Comparison of ENCODE assay signal across 18 cellular contexts in the genomic region with DNA sequence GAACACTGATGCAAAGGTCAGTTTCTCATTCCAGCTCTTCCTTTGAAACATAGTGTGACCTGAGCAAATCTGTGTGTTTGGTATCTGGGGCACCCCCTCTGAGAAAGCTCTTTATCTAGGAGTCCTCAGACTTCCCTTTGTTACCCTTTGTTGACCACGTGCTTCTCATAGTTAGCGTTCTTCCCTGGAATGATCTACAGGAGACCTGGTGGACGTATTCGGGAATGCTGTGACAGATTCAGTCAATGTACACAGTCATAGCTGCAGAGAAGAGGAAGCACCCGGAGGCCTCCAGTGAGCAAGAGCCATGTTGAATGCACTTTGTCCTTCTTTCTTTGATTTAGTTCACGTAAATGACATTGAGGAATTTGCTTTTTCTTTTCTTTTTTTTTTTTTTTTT. TPM values are rescaled to one million over a fixed set of nuclear protein-coding genes. Genes with fewer than 3 reads are reported as not detected.
DNase-seq lines count a peak whose midpoint lies in the region; ATAC-seq, FAIRE-seq and TF ChIP-seq lines count a peak whose summit lies in the region.
"Had no signal": no experiment of that assay in that cellular context is flagged by ENCODE, and none has a peak within 500 bp of the region (broad histone marks: within the 10 kb centered on the region; RNA-seq: fewer than 3 reads in every experiment).

No MANE protein-coding gene starts in this region.

- POLR2A ChIA-PET in Caco-2 (lab: Charles Lee): interaction anchor here (0.8 to 2.6 kb wide), 13 partner anchors 10 to 734 kb away, joined by 3 to 70 read pairs (median 5); a partner anchor contains a TSS
- POLR2A ChIA-PET in endothelial cell of umbilical vein (lab: Charles Lee): no interaction called here

- no peak overlapping the region for H3K4me3 ChIP-seq in Caco-2 (ENCODE audit: low read depth, low read length)
- no peak overlapping the region for H3K4me3 ChIP-seq in endothelial cell of umbilical vein (replicated peaks in 1 of 3; ENCODE audit: insufficient read depth in 1 of 3, low read depth in 1 of 3, low read length in 3 of 3)
- no peak overlapping the region for H3K4me3 ChIP-seq in neuron (ENCODE audit: low read length)
- no peak overlapping the region for H3K4me3 ChIP-seq in gastrocnemius medialis

- no peak overlapping the region for H3K4me2 ChIP-seq in endothelial cell of umbilical vein (ENCODE audit: insufficient read depth, low read length)

- H3K27me3 Mint-ChIP-seq in Caco-2 (ENCODE audit: insufficient read depth, unreplicated experiment): no peaks in the 10 kb centered on the region

- H3K9me3 ChIP-seq in Caco-2: no peaks in the 10 kb centered on the region; the same call in 1 of the 2 replicates
- H3K9me3 ChIP-seq in endothelial cell of umbilical vein (replicated peaks; ENCODE audit: control insufficient read depth, insufficient read depth, low read length): no peaks in the 10 kb centered on the region
- no peaks in the 10 kb centered on the region for H3K9me3 ChIP-seq in neuron (ENCODE audit: low read length)
- H3K9me3 ChIP-seq in gastrocnemius medialis: no peaks in the 10 kb centered on the region

- no peaks in the 10 kb centered on the region for H3K9me3 Mint-ChIP-seq in Caco-2 (ENCODE audit: unreplicated experiment)

- peak overlapping the region; percentile 65 for H3K4me3 Mint-ChIP-seq in Caco-2 (ENCODE audit: unreplicated experiment)

- H4K20me1 ChIP-seq in endothelial cell of umbilical vein (replicated peaks; ENCODE audit: control insufficient read depth, extremely low read depth, insufficient read depth, low read length): no peaks in the 10 kb centered on the region

- peaks cover 8% of the 10 kb centered on the region for H3K36me3 Mint-ChIP-seq in Caco-2 (ENCODE audit: insufficient read depth, unreplicated experiment)

- no peaks in the 10 kb centered on the region for H3K9me1 ChIP-seq in endothelial cell of umbilical vein (replicated peaks; ENCODE audit: control insufficient read depth, extremely low read depth, insufficient read depth, low read length)

- H3K27ac ChIP-seq in endothelial cell of umbilical vein (ENCODE audit: insufficient read depth, low read depth, low read length) (no peak overlapping the region), gastrocnemius medialis (no peak overlapping the region)
- H3K27ac ChIP-seq: C4-2B had no signal

- in situ Hi-C loops in gastrocnemius medialis (cut with MboI; ENCODE audit: low sequenced_read_pairs in 4 of 4): no loop called here

- H3K36me3 ChIP-seq in Caco-2 (ENCODE audit: control insufficient read depth, insufficient read depth, low read length) (no peaks in the 10 kb centered on the region), endothelial cell of umbilical vein (ENCODE audit: control insufficient read depth in 2 of 2, extremely low read depth in 1 of 2, insufficient read depth in 2 of 2, low read length in 2 of 2) (no peaks in the 10 kb centered on the region), neuron (ENCODE audit: insufficient read depth, low read length) (no peaks in the 10 kb centered on the region), gastrocnemius medialis (no peaks in the 10 kb centered on the region)

- no peak for FAIRE-seq in endothelial cell of umbilical vein (lab: Jason Lieb, UNC)
- FAIRE-seq in H54 (lab: Jason Lieb, UNC): no peak
- FAIRE-seq: GM12892 had no signal

- peaks cover 40% of the 10 kb centered on the region for H3K4me1 Mint-ChIP-seq in Caco-2 (ENCODE audit: low read depth, unreplicated experiment)

- no peaks in the 10 kb centered on the region for H3K79me2 ChIP-seq in endothelial cell of umbilical vein (ENCODE audit: control insufficient read depth, insufficient read depth, low read length)

- H3K27me3 ChIP-seq in Caco-2 (replicated peaks; ENCODE audit: control insufficient read depth, insufficient read depth, low read length) (no peaks in the 10 kb centered on the region), endothelial cell of umbilical vein (ENCODE audit: control insufficient read depth in 2 of 2, insufficient read depth in 2 of 2, low read length in 2 of 2) (no peaks in the 10 kb centered on the region), neuron (ENCODE audit: insufficient read depth, low read length) (no peaks in the 10 kb centered on the region), gastrocnemius medialis (no peaks in the 10 kb centered on the region)

- H3K4me1 ChIP-seq in Caco-2 (peaks cover 59% of the 10 kb centered on the region), endothelial cell of umbilical vein (ENCODE audit: control insufficient read depth, extremely low read depth, insufficient read depth, low read length) (no peaks in the 10 kb centered on the region), neuron (ENCODE audit: insufficient read depth, low read length) (peaks cover 5% of the 10 kb centered on the region), gastrocnemius medialis (no peaks in the 10 kb centered on the region)

- DNase-seq in Caco-2 (peak; percentile 94 to 96), NCI-H2227 (lab: John Stamatoyannopoulos, UW; ENCODE audit: unreplicated experiment) (peak; percentile 54), endothelial cell of umbilical vein (ENCODE audit: low read depth, low spot score) (no peak), gastrocnemius medialis (no peak), putamen (ENCODE audit: low spot score) (no peak), SIG-M5 (lab: John Stamatoyannopoulos, UW) (no peak), H54 (ENCODE audit: insufficient read length, low spot score) (no peak)
- DNase-seq: DMS153, H7, Karpas-422, NCI-H1105, NCI-H1694 treated with DMSO at 0.1 percent for 48 hours, NCI-H446 treated with DMSO at 0.1 percent for 48 hours, OCI-M1, SHP77 treated with DMSO at 0.1 percent for 48 hours had no signal

- intact Hi-C loops in Caco-2 (cut with micrococcal nuclease; ENCODE audit: unreplicated experiment): loop anchor here (1.0 kb wide), 4 partner anchors 10 to 47 kb away; no protein-coding TSS in a partner anchor
- intact Hi-C loops in endothelial cell of umbilical vein (cut with micrococcal nuclease): no loop called here
- intact Hi-C loops in gastrocnemius medialis (cut with DNase I; ENCODE audit: low total_unique reads): no loop called here

- TF ChIP-seq CTCF in Caco-2 (IDR thresholded peaks at IDR 0.05; ENCODE audit: insufficient read depth in 1 of 2, low read depth in 1 of 2, low read length in 1 of 2, severe bottlenecking in 1 of 2, unreplicated experiment in 1 of 2) (peak; percentile 26 to 33), endothelial cell of umbilical vein (IDR thresholded peaks at IDR 0.05; ENCODE audit: extremely low read depth in 1 of 2, insufficient read depth in 1 of 2, low read depth in 1 of 2, low read length in 2 of 2) (no peak), gastrocnemius medialis (IDR thresholded peaks at IDR 0.05 in 4 of 5, conservative IDR thresholded peaks at IDR 0.05 in 1 of 5) (no peak)

- CTCF ChIA-PET in Caco-2 (lab: Charles Lee) (interaction anchor here (0.5 to 1.9 kb wide), 15 partner anchors 9 to 431 kb away, joined by 3 to 11 read pairs (median 5); no protein-coding TSS in a partner anchor), endothelial cell of umbilical vein (lab: Charles Lee) (interaction anchor here (0.5 to 1.3 kb wide), 5 partner anchors 15 to 112 kb away, joined by 3 to 5 read pairs (median 3); no protein-coding TSS in a partner anchor)

- peak overlapping the region; percentile 98 for H3K27ac Mint-ChIP-seq in Caco-2 (ENCODE audit: unreplicated experiment)

- ATAC-seq in gastrocnemius medialis: no peak

- no TSS peak for BruUV-seq in Caco-2 (replicated peaks; lab: Mats Ljungman, UMichigan)
- BruUV-seq in endothelial cell of umbilical vein (replicated peaks; lab: Mats Ljungman, UMichigan): no TSS peak

- dilution Hi-C loops in endothelial cell of umbilical vein (cut with MboI; ENCODE audit: extremely low pct_ligation_motif_present, low sequenced_read_pairs): no loop called here

- no peak for TF ChIP-seq POLR2A in endothelial cell of umbilical vein (IDR thresholded peaks at IDR 0.05; ENCODE audit: low read depth, low read length)
- TF ChIP-seq POLR2A in gastrocnemius medialis (IDR thresholded peaks at IDR 0.05): no peak
- no peak for TF ChIP-seq POLR2A in H54 (IDR thresholded peaks at IDR 0.05; ENCODE audit: low read depth, low read length)

- H3K9ac ChIP-seq in endothelial cell of umbilical vein (replicated peaks; ENCODE audit: extremely low read depth, insufficient read depth, low read length): no peak overlapping the region

- H2AFZ ChIP-seq in endothelial cell of umbilical vein (ENCODE audit: low read depth, low read length): no peak overlapping the region
- peak overlapping the region; percentile 21 for H2AFZ ChIP-seq in neuron (ENCODE audit: low read depth, low read length)

TF ChIP-seq in endothelial cell of umbilical vein, 7 proteins besides CTCF, POLR2A, EP300 and RAD21:
- TF ChIP-seq, protein P1, sequence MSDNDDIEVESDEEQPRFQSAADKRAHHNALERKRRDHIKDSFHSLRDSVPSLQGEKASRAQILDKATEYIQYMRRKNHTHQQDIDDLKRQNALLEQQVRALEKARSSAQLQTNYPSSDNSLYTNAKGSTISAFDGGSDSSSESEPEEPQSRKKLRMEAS (IDR thresholded peaks at IDR 0.05; ENCODE audit: insufficient read depth, insufficient read length): peak; percentile 22
- TF ChIP-seq FOS (IDR thresholded peaks at IDR 0.05; ENCODE audit: borderline replicate concordance, insufficient read depth, low read length) (no peak), MYC (IDR thresholded peaks at IDR 0.05; ENCODE audit: low read depth, low read length) (no peak), EZH2 (IDR thresholded peaks at IDR 0.05; ENCODE audit: borderline replicate concordance, low read depth, low read length, severe bottlenecking) (no peak)

RNA-seq across cellular contexts. Expression of a gene that starts 10.7 kb away (rescaled TPM):
- total RNA-seq in Caco-2 (2022) (45.2 and 56.5 TPM in 2 replicates), endothelial cell of umbilical vein (27.0 and 27.2 TPM in 2 replicates), gastrocnemius medialis (100 to 1,000 TPM; 347 to 634 (median 407) TPM)
- 17.4 and 24.0 TPM in 2 replicates for polyA plus RNA-seq in endothelial cell of umbilical vein
- 22.5 and 24.0 TPM in 2 replicates for polyA plus RNA-seq in endothelial cell of umbilical vein (2011; cell fraction: cytosol; rRNA removed)
- 15.7 TPM in 2 replicates for polyA plus RNA-seq in endothelial cell of umbilical vein (2011; cell fraction: nucleus; rRNA removed)
- polyA plus RNA-seq in endothelial cell of umbilical vein (2012): 29.4 and 29.5 TPM in 2 replicates
- polyA minus RNA-seq in endothelial cell of umbilical vein: 27.8 and 28.7 TPM in 2 replicates
- 24.2 TPM for polyA minus RNA-seq in endothelial cell of umbilical vein (2011; cell fraction: cytosol; rRNA and poly(A)+ RNA removed)
- polyA minus RNA-seq in endothelial cell of umbilical vein (2011; cell fraction: nucleus; rRNA and poly(A)+ RNA removed): 17.3 and 22.8 TPM in 2 replicates

Comparison
In these comparisons a context has a peak if more than half of its experiments do, and no peak if none do; other contexts are left out.
1. DNase-seq: peak in Caco-2 (2 of 2) and NCI-H2227 (single experiment); none in endothelial cell of umbilical vein (single experiment), gastrocnemius medialis (0 of 2), putamen (single experiment), SIG-M5 (single experiment) and H54 (single experiment).
2. CTCF ChIP-seq: peak in Caco-2 (2 of 2); none in endothelial cell of umbilical vein (0 of 2) and gastrocnemius medialis (0 of 5).